In genomic region chr3:10501664-10502052, GRCh38 we compare ENCODE assay signal across 8 cellular contexts. TPM values are rescaled to one million over a fixed set of nuclear protein-coding genes. Genes with fewer than 3 reads are reported as not detected.
"Had no signal": no experiment of that assay in that cellular context is flagged by ENCODE, and none has a peak within 500 bp of the region (broad histone marks: within the 10 kb centered on the region; RNA-seq: fewer than 3 reads in every experiment).

No MANE protein-coding gene starts in this region.

- H3K4me2 ChIP-seq: GM23338 had no signal

- H3K9me3 Mint-ChIP-seq: GM23338, H9 had no signal

- DNase-seq: H9, HCEC 1CT, IMR-90 had no signal

- ATAC-seq: GM23338 had no signal

- H3K27ac Mint-ChIP-seq: GM23338, H9 had no signal

- H3K4me3 Mint-ChIP-seq: GM23338, H9 had no signal

- H3K4me3 ChIP-seq: GM23338 had no signal

- FAIRE-seq: H1, H54, HTR-8/SVneo had no signal

RNA-seq across cellular contexts. Expression of gene ATP2B2, which starts 3.7 kb away (rescaled TPM):
- total RNA-seq: HT-29 had no signal
